In the genomic region with DNA sequence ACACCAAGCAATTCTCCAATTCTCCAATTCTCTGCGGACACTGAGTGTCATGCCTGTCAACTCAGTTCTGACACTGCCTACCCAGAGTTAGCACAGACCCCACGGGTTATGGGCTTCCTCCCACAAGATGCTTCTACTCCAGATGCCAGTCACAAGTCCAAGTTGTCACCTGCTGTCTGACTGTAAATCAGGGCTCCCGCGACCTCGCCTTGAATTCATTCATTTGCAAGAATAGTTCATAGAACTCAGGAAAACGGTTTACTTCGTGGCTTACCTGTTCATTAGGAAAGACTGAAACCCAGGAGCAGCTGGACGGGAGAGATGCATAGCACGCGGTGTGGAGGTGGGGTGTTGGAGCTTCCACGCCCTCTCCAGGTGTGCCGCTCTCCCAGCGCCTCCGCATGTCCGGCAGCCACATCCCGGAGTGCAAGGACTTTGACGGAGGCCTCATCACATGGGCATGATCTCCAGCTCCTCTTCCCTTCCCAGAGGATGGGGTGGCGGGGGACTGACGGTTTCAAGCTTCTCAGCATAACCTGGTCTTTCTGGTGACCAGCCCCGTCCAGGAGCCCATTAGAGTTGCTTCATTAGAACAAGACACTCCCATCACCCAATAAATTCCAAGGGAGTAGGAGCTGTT, we compare ENCODE assay signal across 14 cellular contexts.
DNase-seq lines count a peak whose midpoint lies in the region; ATAC-seq and TF ChIP-seq lines count a peak whose summit lies in the region.
"Had no signal": no experiment of that assay in that cellular context is flagged by ENCODE, and none has a peak within 500 bp of the region (broad histone marks: within the 10 kb centered on the region; RNA-seq: fewer than 3 reads in every experiment).

No MANE protein-coding gene starts in this region.

- H3K4me1 ChIP-seq in SK-N-SH (ENCODE audit: control insufficient read depth in 1 of 2, insufficient read depth in 2 of 2, low read depth in 1 of 2, low read length in 1 of 2): peaks cover 9 to 43% of the 10 kb centered on the region in 2 experiments; a peak in 3 of 4 replicates

- no peaks in the 10 kb centered on the region for H3K27me3 Mint-ChIP-seq in activated naive CD8-positive, alpha-beta T cell treated with anti-CD3 and anti-CD28 coated beads, Interleukin-2, amount 10 ng/mL, durations not matched to agents 7 days and 5 days

- H3K9ac ChIP-seq in SK-N-SH: no peak overlapping the region

- H3K4me3 ChIP-seq in SK-N-SH (ENCODE audit: low read depth in 2 of 2, low read length in 1 of 2): no peak overlapping the region
- H3K4me3 ChIP-seq: cardiac muscle cell, hepatocyte, lung had no signal

- H3K27ac ChIP-seq in SK-N-SH (ENCODE audit: low read depth in 2 of 2, low read length in 1 of 2) (peak overlapping the region in 1 of 2 experiments; percentile 98; a peak in 2 of 4 replicates), caudate nucleus (ENCODE audit: low read depth, low read length) (no peak overlapping the region)
- H3K27ac ChIP-seq: cardiac muscle cell had no signal

- H4K20me1 ChIP-seq in SK-N-SH (ENCODE audit: insufficient read depth): no peaks in the 10 kb centered on the region

- no peak for TF ChIP-seq RAD21 in SK-N-SH (IDR thresholded peaks at IDR 0.05; ENCODE audit: low read length)

- POLR2A ChIA-PET in SK-N-SH (lab: Yijun Ruan, JAX): no interaction called here
- POLR2A ChIA-PET in activated naive CD8-positive, alpha-beta T cell treated with anti-CD3 and anti-CD28 coated beads, Interleukin-2, amount 10 ng/mL, durations not matched to agents 7 days and 5 days (lab: Charles Lee): no interaction called here

- 96% methylated on average over 17 of the region's 20 CpGs for WGBS in SK-N-SH (ENCODE audit: low lambda C conversion rate)

- H3K4me2 ChIP-seq in SK-N-SH: no peak overlapping the region
- H3K4me2 ChIP-seq: hepatocyte had no signal

- no peak for TF ChIP-seq EP300 in SK-N-SH (IDR thresholded peaks at IDR 0.05; ENCODE audit: borderline replicate concordance in 1 of 2, low read depth in 1 of 2, low read length in 1 of 2)

- ATAC-seq in SK-N-SH treated with all-trans-retinoic acid at 6 μM for 48 hours: no peak
- ATAC-seq in HG02610 (IDR thresholded peaks at IDR 0.05; ENCODE audit: unreplicated experiment): peak; percentile 2
- ATAC-seq in activated naive CD8-positive, alpha-beta T cell treated with anti-CD3 and anti-CD28 coated beads, Interleukin-2, amount 10 ng/mL, durations not matched to agents 7 days and 5 days (ENCODE audit: low read depth): no peak
- ATAC-seq in sciatic nerve: no peak
- no peak for ATAC-seq in GM21825 (IDR thresholded peaks at IDR 0.05; ENCODE audit: unreplicated experiment)
- ATAC-seq: HepG2 had no signal

- H3F3A ChIP-seq in SK-N-SH (replicated peaks; ENCODE audit: insufficient read depth): peaks cover 20% of the 10 kb centered on the region

- peaks cover under 1% of the 10 kb centered on the region for H3K36me3 Mint-ChIP-seq in activated naive CD8-positive, alpha-beta T cell treated with anti-CD3 and anti-CD28 coated beads, Interleukin-2, amount 10 ng/mL, durations not matched to agents 7 days and 5 days

- DNase-seq in SK-N-SH (no peak), sciatic nerve (ENCODE audit: low spot score) (peak; percentile 49), A172 (ENCODE audit: low spot score) (no peak), caudate nucleus (lab: John Stamatoyannopoulos, UW) (no peak)
- DNase-seq in activated naive CD8-positive, alpha-beta T cell treated with anti-CD3 and anti-CD28 coated beads, Interleukin-2, amount 10 ng/mL, durations not matched to agents 7 days and 5 days: no peak
- DNase-seq: activated T-cell treated with anti-CD3 and anti-CD28 coated beads, Interleukin-2, amount 50 U/mL, for 1 hour; DMS53 had no signal

- peak overlapping the region; percentile 86 for H3K27ac Mint-ChIP-seq in activated naive CD8-positive, alpha-beta T cell treated with anti-CD3 and anti-CD28 coated beads, Interleukin-2, amount 10 ng/mL, durations not matched to agents 7 days and 5 days

- H3K27me3 ChIP-seq in SK-N-SH (ENCODE audit: insufficient read depth): no peaks in the 10 kb centered on the region
- H3K27me3 ChIP-seq: cardiac muscle cell, hepatocyte had no signal

- peak overlapping the region; percentile 26 for H3K4me3 Mint-ChIP-seq in activated naive CD8-positive, alpha-beta T cell treated with anti-CD3 and anti-CD28 coated beads, Interleukin-2, amount 10 ng/mL, durations not matched to agents 7 days and 5 days

- H3K79me2 ChIP-seq in SK-N-SH (ENCODE audit: insufficient read depth): no peaks in the 10 kb centered on the region
- H3K79me2 ChIP-seq: hepatocyte had no signal

- H3K9me3 ChIP-seq in SK-N-SH: no peaks in the 10 kb centered on the region

- no peaks in the 10 kb centered on the region for H3K9me3 Mint-ChIP-seq in activated naive CD8-positive, alpha-beta T cell treated with anti-CD3 and anti-CD28 coated beads, Interleukin-2, amount 10 ng/mL, durations not matched to agents 7 days and 5 days

- no peak for TF ChIP-seq CTCF in SK-N-SH (IDR thresholded peaks at IDR 0.05)

- peaks cover 32% of the 10 kb centered on the region for H3K4me1 Mint-ChIP-seq in activated naive CD8-positive, alpha-beta T cell treated with anti-CD3 and anti-CD28 coated beads, Interleukin-2, amount 10 ng/mL, durations not matched to agents 7 days and 5 days

- no peaks in the 10 kb centered on the region for H3K9me2 ChIP-seq in SK-N-SH

- intact Hi-C loops in sciatic nerve (cut with DNase I): no loop called here

- peaks cover 21 to 37% of the 10 kb centered on the region in 2 experiments for H3K36me3 ChIP-seq in SK-N-SH (replicated peaks in 1 of 2; ENCODE audit: control insufficient read depth in 1 of 2, insufficient read depth in 2 of 2, low read length in 1 of 2)

- H2AFZ ChIP-seq in SK-N-SH (ENCODE audit: low read depth): no peak overlapping the region
- H2AFZ ChIP-seq: hepatocyte had no signal

- CTCF ChIA-PET in SK-N-SH (lab: Yijun Ruan, JAX): interaction anchor here (0.9 to 2.3 kb wide), 2 partner anchors 13 to 610 kb away, joined by 3 to 7 read pairs; no protein-coding TSS in a partner anchor

TF ChIP-seq in SK-N-SH, 30 proteins besides CTCF, POLR2A, EP300 and RAD21:
- TF ChIP-seq MXI1 (IDR thresholded peaks at IDR 0.05; ENCODE audit: low read depth, low read length): peak; percentile 2; the same call in 1 of the 2 replicates
- TF ChIP-seq, protein P1, sequence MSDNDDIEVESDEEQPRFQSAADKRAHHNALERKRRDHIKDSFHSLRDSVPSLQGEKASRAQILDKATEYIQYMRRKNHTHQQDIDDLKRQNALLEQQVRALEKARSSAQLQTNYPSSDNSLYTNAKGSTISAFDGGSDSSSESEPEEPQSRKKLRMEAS (IDR thresholded peaks at IDR 0.05; ENCODE audit: low read depth): no peak

TF ChIP-seq in SK-N-SH treated with all-trans-retinoic acid at 6 μM for 48 hours, 23 proteins besides CTCF, POLR2A, EP300 and RAD21 (continues in another document):
- TF ChIP-seq ZNF8 (CRISPR knock-in tag; IDR thresholded peaks at IDR 0.05) (no peak), PPARA (CRISPR knock-in tag; IDR thresholded peaks at IDR 0.05; ENCODE audit: borderline replicate concordance) (no peak)
- TF ChIP-seq, protein P2, sequence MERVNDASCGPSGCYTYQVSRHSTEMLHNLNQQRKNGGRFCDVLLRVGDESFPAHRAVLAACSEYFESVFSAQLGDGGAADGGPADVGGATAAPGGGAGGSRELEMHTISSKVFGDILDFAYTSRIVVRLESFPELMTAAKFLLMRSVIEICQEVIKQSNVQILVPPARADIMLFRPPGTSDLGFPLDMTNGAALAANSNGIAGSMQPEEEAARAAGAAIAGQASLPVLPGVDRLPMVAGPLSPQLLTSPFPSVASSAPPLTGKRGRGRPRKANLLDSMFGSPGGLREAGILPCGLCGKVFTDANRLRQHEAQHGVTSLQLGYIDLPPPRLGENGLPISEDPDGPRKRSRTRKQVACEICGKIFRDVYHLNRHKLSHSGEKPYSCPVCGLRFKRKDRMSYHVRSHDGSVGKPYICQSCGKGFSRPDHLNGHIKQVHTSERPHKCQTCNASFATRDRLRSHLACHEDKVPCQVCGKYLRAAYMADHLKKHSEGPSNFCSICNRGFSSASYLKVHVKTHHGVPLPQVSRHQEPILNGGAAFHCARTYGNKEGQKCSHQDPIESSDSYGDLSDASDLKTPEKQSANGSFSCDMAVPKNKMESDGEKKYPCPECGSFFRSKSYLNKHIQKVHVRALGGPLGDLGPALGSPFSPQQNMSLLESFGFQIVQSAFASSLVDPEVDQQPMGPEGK (CRISPR knock-in tag; IDR thresholded peaks at IDR 0.05; ENCODE audit: borderline replicate concordance): no peak
- TF ChIP-seq, protein P3, sequence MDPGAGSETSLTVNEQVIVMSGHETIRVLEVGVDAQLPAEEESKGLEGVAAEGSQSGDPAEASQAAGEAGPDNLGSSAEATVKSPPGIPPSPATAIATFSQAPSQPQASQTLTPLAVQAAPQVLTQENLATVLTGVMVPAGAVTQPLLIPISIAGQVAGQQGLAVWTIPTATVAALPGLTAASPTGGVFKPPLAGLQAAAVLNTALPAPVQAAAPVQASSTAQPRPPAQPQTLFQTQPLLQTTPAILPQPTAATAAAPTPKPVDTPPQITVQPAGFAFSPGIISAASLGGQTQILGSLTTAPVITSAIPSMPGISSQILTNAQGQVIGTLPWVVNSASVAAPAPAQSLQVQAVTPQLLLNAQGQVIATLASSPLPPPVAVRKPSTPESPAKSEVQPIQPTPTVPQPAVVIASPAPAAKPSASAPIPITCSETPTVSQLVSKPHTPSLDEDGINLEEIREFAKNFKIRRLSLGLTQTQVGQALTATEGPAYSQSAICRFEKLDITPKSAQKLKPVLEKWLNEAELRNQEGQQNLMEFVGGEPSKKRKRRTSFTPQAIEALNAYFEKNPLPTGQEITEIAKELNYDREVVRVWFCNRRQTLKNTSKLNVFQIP (CRISPR knock-in tag; IDR thresholded peaks at IDR 0.05; ENCODE audit: borderline replicate concordance, low read depth): no peak
